Comparison of ENCODE assay signal across 24 cellular contexts in genomic region chr1:153509036-153509435, GRCh38. TPM values are rescaled to one million over a fixed set of nuclear protein-coding genes. Genes with fewer than 3 reads are reported as not detected.
DNase-seq lines count a peak whose midpoint lies in the region; ATAC-seq and TF ChIP-seq lines count a peak whose summit lies in the region.
"Had no signal": no experiment of that assay in that cellular context is flagged by ENCODE, and none has a peak within 500 bp of the region (broad histone marks: within the 10 kb centered on the region; RNA-seq: fewer than 3 reads in every experiment).

No MANE protein-coding gene starts in this region.

- no peak overlapping the region for H4K12ac ChIP-seq in trophoblast cell (ENCODE audit: low read depth, low read length)

- H2AK5ac ChIP-seq in trophoblast cell (ENCODE audit: low read length), result no peak overlapping the region

- no peak overlapping the region for H3K23ac ChIP-seq in trophoblast cell (ENCODE audit: low read length)

- no peak for ATAC-seq in HG02610 (IDR thresholded peaks at IDR 0.05; ENCODE audit: unreplicated experiment)
- ATAC-seq in stimulated activated naive CD8-positive, alpha-beta T cell treated with anti-CD3 and anti-CD28 coated beads, Interleukin-15, amount 100 ng/mL, for 72 hours, result no peak

- H3K18ac ChIP-seq in trophoblast cell (ENCODE audit: low read length), result no peak overlapping the region

- no peak overlapping the region for H3K4me3 ChIP-seq in epithelial cell of esophagus (ENCODE audit: low read length)
- no peak overlapping the region for H3K4me3 ChIP-seq in trophoblast cell (ENCODE audit: low read depth, low read length)
- H3K4me3 ChIP-seq in dorsolateral prefrontal cortex, result no peak overlapping the region
- H3K4me3 ChIP-seq: HAP-1, SK-N-MC had no signal

- no peaks in the 10 kb centered on the region for H3K36me3 ChIP-seq in trophoblast cell (ENCODE audit: control insufficient read depth in 1 of 2, insufficient read depth in 2 of 2, low read length in 2 of 2)
- H3K36me3 ChIP-seq: HAP-1 had no signal

- no peaks in the 10 kb centered on the region for H3K9me3 ChIP-seq in trophoblast cell (ENCODE audit: insufficient read depth, low read depth, low read length)
- H3K9me3 ChIP-seq: HAP-1 had no signal

- no peak overlapping the region for H3K4ac ChIP-seq in trophoblast cell (ENCODE audit: low read depth, low read length)

- no peaks in the 10 kb centered on the region for H3K9me3 Mint-ChIP-seq in HFFc6
- no peaks in the 10 kb centered on the region for H3K9me3 Mint-ChIP-seq in stimulated activated naive CD8-positive, alpha-beta T cell treated with anti-CD3 and anti-CD28 coated beads, Interleukin-15, amount 100 ng/mL, for 72 hours
- H3K9me3 Mint-ChIP-seq: CD4-positive, alpha-beta T cell had no signal

- H2BK12ac ChIP-seq in trophoblast cell (ENCODE audit: low read length), result no peak overlapping the region

- WGBS in trophoblast cell (ENCODE audit: extremely low coverage, insufficient coverage, insufficient read length), result no CpG with 5 or more reads among the region's 3 CpGs

- H2AFZ ChIP-seq in trophoblast cell (ENCODE audit: insufficient read depth, low read length, poor library complexity), result no peak overlapping the region

- H3K36me3 Mint-ChIP-seq in HFFc6 (ENCODE audit: low read depth), result no peaks in the 10 kb centered on the region

- H3K14ac ChIP-seq in trophoblast cell (ENCODE audit: low read length), result no peak overlapping the region

- POLR2A ChIA-PET in RWPE1 (lab: Yijun Ruan, JAX; ENCODE audit: low non-redundant PET), result no interaction called here

- H3K27me3 ChIP-seq in trophoblast cell (ENCODE audit: insufficient read depth, low read length) (no peaks in the 10 kb centered on the region), dorsolateral prefrontal cortex (no peaks in the 10 kb centered on the region)

- H3K27ac ChIP-seq in RWPE1, result peak overlapping the region; percentile 87
- H3K27ac ChIP-seq in trophoblast cell (ENCODE audit: low read depth, low read length), result no peak overlapping the region
- H3K27ac ChIP-seq in dorsolateral prefrontal cortex, result no peak overlapping the region
- H3K27ac ChIP-seq: HL-60, SK-N-MC had no signal

- intact Hi-C loops in dorsolateral prefrontal cortex (cut with DNase I), result loop anchor here in 1 of 2 donors (10.0 kb wide), 2 partner anchors 166 to 246 kb away; partner anchors contain the start of genes ILF2 and NPR1

- H4K91ac ChIP-seq in trophoblast cell (ENCODE audit: low read depth, low read length), result peak overlapping the region; percentile 20

- no peak for TF ChIP-seq CTCF in HFFc6 (IDR thresholded peaks at IDR 0.05)
- TF ChIP-seq CTCF in RWPE1 (conservative IDR thresholded peaks at IDR 0.05; ENCODE audit: low read depth), result no peak
- TF ChIP-seq CTCF in epithelial cell of esophagus (IDR thresholded peaks at IDR 0.05; ENCODE audit: insufficient read depth, low read depth, low read length, missing control alignments), result no peak
- no peak for TF ChIP-seq CTCF in dorsolateral prefrontal cortex (IDR thresholded peaks at IDR 0.05 in 54 of 56, conservative IDR thresholded peaks at IDR 0.05 in 2 of 56; ENCODE audit: low read depth in 1 of 56, partially characterized antibody in 56 of 56)

- DNase-seq in HFFc6 (no peak), RWPE1 (ENCODE audit: low spot score) (no peak), epithelial cell of esophagus (ENCODE audit: low read depth) (peak; percentile 65), trophoblast cell (no peak), dorsolateral prefrontal cortex (no peak)
- no peak for DNase-seq in stimulated activated naive CD8-positive, alpha-beta T cell treated with anti-CD3 and anti-CD28 coated beads, Interleukin-15, amount 100 ng/mL, for 72 hours
- DNase-seq: DMS 273 treated with DMSO at 0.1 percent for 48 hours, DMS79 treated with DMSO at 0.1 percent for 48 hours, NCI-H1092 treated with DMSO at 0.1 percent for 48 hours, NCI-H1436 treated with DMSO at 0.1 percent for 48 hours, NCI-H2029, NCI-H226, NCI-H748 treated with DMSO at 0.1 percent for 48 hours had no signal

- no peaks in the 10 kb centered on the region for H3K79me2 ChIP-seq in trophoblast cell (ENCODE audit: control insufficient read depth, insufficient read depth, low read length, poor library complexity)

- H3K9ac ChIP-seq in trophoblast cell (ENCODE audit: low read length), result no peak overlapping the region

- H3K4me2 ChIP-seq in trophoblast cell (ENCODE audit: low read length), result no peak overlapping the region

- no peak overlapping the region for H2BK5ac ChIP-seq in trophoblast cell (ENCODE audit: low read depth, low read length, poor library complexity)

- peak overlapping the region; percentile 56; the same call in 1 of the 2 replicates for H3K27ac Mint-ChIP-seq in HFFc6
- no peak overlapping the region for H3K27ac Mint-ChIP-seq in stimulated activated naive CD8-positive, alpha-beta T cell treated with anti-CD3 and anti-CD28 coated beads, Interleukin-15, amount 100 ng/mL, for 72 hours
- H3K27ac Mint-ChIP-seq: CD4-positive, alpha-beta T cell had no signal

- peaks cover 26% of the 10 kb centered on the region for H3K79me1 ChIP-seq in trophoblast cell (ENCODE audit: low read length)

- peaks cover 10 to 12% of the 10 kb centered on the region in 2 experiments for H3K4me1 ChIP-seq in trophoblast cell (ENCODE audit: control insufficient read depth in 1 of 2, insufficient read depth in 2 of 2, low read length in 2 of 2)
- H3K4me1 ChIP-seq: HAP-1 had no signal

- H3K4me1 Mint-ChIP-seq in HFFc6 (ENCODE audit: low read depth), result peaks cover 67% of the 10 kb centered on the region
- peaks cover 12% of the 10 kb centered on the region for H3K4me1 Mint-ChIP-seq in stimulated activated naive CD8-positive, alpha-beta T cell treated with anti-CD3 and anti-CD28 coated beads, Interleukin-15, amount 100 ng/mL, for 72 hours

- H3K27me3 Mint-ChIP-seq in HFFc6 (ENCODE audit: insufficient read depth), result peaks cover 2% of the 10 kb centered on the region; the same call in 1 of the 2 replicates
- H3K27me3 Mint-ChIP-seq in stimulated activated naive CD8-positive, alpha-beta T cell treated with anti-CD3 and anti-CD28 coated beads, Interleukin-15, amount 100 ng/mL, for 72 hours, result no peaks in the 10 kb centered on the region
- H3K27me3 Mint-ChIP-seq: CD4-positive, alpha-beta T cell had no signal

- H3K4me3 Mint-ChIP-seq in HFFc6, result no peak overlapping the region
- no peak overlapping the region for H3K4me3 Mint-ChIP-seq in stimulated activated naive CD8-positive, alpha-beta T cell treated with anti-CD3 and anti-CD28 coated beads, Interleukin-15, amount 100 ng/mL, for 72 hours
- H3K4me3 Mint-ChIP-seq: CD4-positive, alpha-beta T cell had no signal

- no peak overlapping the region for H2BK120ac ChIP-seq in trophoblast cell (ENCODE audit: insufficient read depth, low read length, poor library complexity)

- CTCF ChIA-PET in RWPE1 (lab: Yijun Ruan, JAX), result interaction anchor here (0.6 to 1.0 kb wide), 4 partner anchors 24 to 154 kb away, joined by 3 to 6 read pairs (median 4); no protein-coding TSS in a partner anchor

- no peak overlapping the region for H4K8ac ChIP-seq in trophoblast cell (ENCODE audit: low read depth, low read length)

RNA-seq across cellular contexts. Expression of gene S100A6, which starts 26.8 kb away (rescaled TPM):
- 1,000 to 10,000 TPM; 1,971 to 2,311 (median 2,129) TPM for total RNA-seq in HFFc6 (2021; fragmentation: NEBNext Ultra II Directional; extraction: Animal tissue kit (Norgen Biotek cat#: 25700))
- 120 and 129 TPM in 2 replicates for polyA plus RNA-seq in trophoblast cell (2013)
- total RNA-seq in dorsolateral prefrontal cortex, result 100 to 1,000 TPM in 65 of 120 experiments, 10 to 100 TPM in 55; 62.8 to 242 (median 102) TPM
- total RNA-seq: OCI-LY7 had no signal

RNA-seq across cellular contexts. Expression of gene S100A5, which starts 31.7 kb away (rescaled TPM):
- 1 to 10 TPM in 1 of 6 experiments, under 1 TPM in 5; 0.40 to 1.2 (median 0.71) TPM for total RNA-seq in HFFc6 (2021; fragmentation: NEBNext Ultra II Directional; extraction: Animal tissue kit (Norgen Biotek cat#: 25700))
- polyA plus RNA-seq in trophoblast cell (2013), result 0.37 and 0.40 TPM in 2 replicates
- 1 to 10 TPM in 5 of 120 experiments, under 1 TPM in 1, not detected in 114; 0.47 to 1.9 (median 1.2) TPM for total RNA-seq in dorsolateral prefrontal cortex
- total RNA-seq: A673, HepG2, OCI-LY7 had no signal
- polyA plus RNA-seq: HepG2 had no signal

RNA-seq across cellular contexts. Expression of gene S100A4, which starts 36.6 kb away (rescaled TPM):
- total RNA-seq in HFFc6 (2021; fragmentation: NEBNext Ultra II Directional; extraction: Animal tissue kit (Norgen Biotek cat#: 25700)), result 100 to 1,000 TPM; 394 to 846 (median 814) TPM
- 154 and 165 TPM in 2 replicates for polyA plus RNA-seq in trophoblast cell (2013)
- total RNA-seq in dorsolateral prefrontal cortex, result 10 to 100 TPM in 40 of 120 experiments, 1 to 10 TPM in 79, not detected in 1; 1.2 to 42.8 (median 6.7) TPM

RNA-seq across cellular contexts. Expression of gene S100A3, which starts 40.0 kb away (rescaled TPM):
- 1 to 10 TPM; 3.4 to 5.6 (median 5.1) TPM for total RNA-seq in HFFc6 (2021; fragmentation: NEBNext Ultra II Directional; extraction: Animal tissue kit (Norgen Biotek cat#: 25700))
- polyA plus RNA-seq in trophoblast cell (2013), result 29.8 and 31.8 TPM in 2 replicates
- 1 to 10 TPM in 17 of 120 experiments, under 1 TPM in 11, not detected in 92; 0.59 to 9.7 (median 1.1) TPM for total RNA-seq in dorsolateral prefrontal cortex
- total RNA-seq: CD4-positive, alpha-beta T cell; OCI-LY7 had no signal

RNA-seq across cellular contexts. Expression of gene S100A7, which starts 48.6 kb away (rescaled TPM):
- total RNA-seq in HFFc6 (2021; fragmentation: NEBNext Ultra II Directional; extraction: Animal tissue kit (Norgen Biotek cat#: 25700)), result not detected
- polyA plus RNA-seq in trophoblast cell (2013), result 9.1 and 9.5 TPM in 2 replicates
- 1 to 10 TPM in 8 of 120 experiments, under 1 TPM in 1, not detected in 111; 0.97 to 2.8 (median 1.8) TPM for total RNA-seq in dorsolateral prefrontal cortex
- total RNA-seq: A673; CD4-positive, alpha-beta T cell; HepG2; HT-29; OCI-LY7; RPMI7951 had no signal
- polyA plus RNA-seq: BJ, HepG2 had no signal

Comparison
In these comparisons a context has a peak if more than half of its experiments do, and no peak if none do; other contexts are left out.
1. RNA of gene S100A6, which starts 26.8 kb away (total RNA-seq): 1,971 to 2,311 TPM in HFFc6; 62.8 to 242 TPM in dorsolateral prefrontal cortex; every median in the first group is over 4 times any median in the second.
2. RNA of gene S100A4, which starts 36.6 kb away (total RNA-seq): 394 to 846 TPM in HFFc6; 1.2 to 42.8 TPM in dorsolateral prefrontal cortex; every median in the first group is over 4 times any median in the second.